Comparison of ENCODE assay signal across 15 cellular contexts in genomic region chr14:33165144-33165925, GRCh38.
DNase-seq lines count a peak whose midpoint lies in the region; FAIRE-seq and TF ChIP-seq lines count a peak whose summit lies in the region.
"Had no signal": no experiment of that assay in that cellular context is flagged by ENCODE, and none has a peak within 500 bp of the region (broad histone marks: within the 10 kb centered on the region; RNA-seq: fewer than 3 reads in every experiment).

No MANE protein-coding gene starts in this region.

- no peaks in the 10 kb centered on the region for H3K4me1 ChIP-seq in small intestine (ENCODE audit: control insufficient read depth in 2 of 2, insufficient read depth in 1 of 2, low read depth in 1 of 2, low read length in 1 of 2)
- no peaks in the 10 kb centered on the region for H3K4me1 ChIP-seq in ovary (ENCODE audit: insufficient read depth)

- H3K36me3 ChIP-seq in small intestine (ENCODE audit: control insufficient read depth in 2 of 2, insufficient read depth in 2 of 2, low read length in 2 of 2) = no peaks in the 10 kb centered on the region
- H3K36me3 ChIP-seq in ovary = no peaks in the 10 kb centered on the region

- no peaks in the 10 kb centered on the region for H3K27me3 ChIP-seq in small intestine (ENCODE audit: control insufficient read depth in 2 of 2, insufficient read depth in 2 of 2, low read length in 2 of 2)
- H3K27me3 ChIP-seq in ovary = no peaks in the 10 kb centered on the region

- H3K4me3 ChIP-seq in fibroblast of villous mesenchyme (ENCODE audit: low read depth, low read length) (no peak overlapping the region), small intestine (ENCODE audit: low read depth in 1 of 2, low read length in 2 of 2) (no peak overlapping the region), ovary (no peak overlapping the region)
- H3K4me3 ChIP-seq: mucosa of descending colon had no signal

- no peak for TF ChIP-seq EP300 in ovary (IDR thresholded peaks at IDR 0.05)

- H3K27ac ChIP-seq in small intestine (ENCODE audit: low read depth in 1 of 2, low read length in 1 of 2) (no peak overlapping the region), ovary (no peak overlapping the region)

- 37 to 63% (median 48%) methylated on average over 8 of the region's 8 CpGs for WGBS in small intestine, 3 donors
- WGBS in ovary, 3 donors = 66 to 74% (median 73%) methylated on average over 8 of the region's 8 CpGs

- TF ChIP-seq CTCF in fibroblast of villous mesenchyme (IDR thresholded peaks at IDR 0.05; ENCODE audit: insufficient read depth, low read depth, low read length) = no peak
- no peak for TF ChIP-seq CTCF in ovary (IDR thresholded peaks at IDR 0.05)

- no peak for TF ChIP-seq POLR2A in ovary (IDR thresholded peaks at IDR 0.05)

- H3K9me3 ChIP-seq in small intestine (ENCODE audit: control insufficient read depth, low read depth) (no peaks in the 10 kb centered on the region), ovary (no peaks in the 10 kb centered on the region)
- H3K9me3 ChIP-seq: mucosa of descending colon had no signal

- intact Hi-C loops in ovary (cut with DNase I) = no loop called here

- DNase-seq in NCI-H1417 (lab: John Stamatoyannopoulos, UW) (peak in 2 of 3 experiments; percentile 55 to 78), NCI-H1417 treated with DMSO at 0.1 percent for 48 hours (lab: John Stamatoyannopoulos, UW) (no peak), RPMI7951 (ENCODE audit: low read depth) (peak; percentile 2), fibroblast of villous mesenchyme (ENCODE audit: low read depth) (peak; percentile 44), small intestine (peak; percentile 0), glomerular visceral epithelial cell (ENCODE audit: extremely low spot score) (no peak), ovary (no peak)
- DNase-seq in stimulated activated naive CD4-positive, alpha-beta T cell treated with Interleukin-2 at 50 U/mL for 16 hours (lab: John Stamatoyannopoulos, UW) = no peak
- DNase-seq: 8988T; activated CD4-positive, alpha-beta T cell treated with anti-CD3 and anti-CD28 coated beads for 4 hours; activated effector memory CD4-positive, alpha-beta T cell treated with anti-CD3 and anti-CD28 coated beads, Interleukin-2, amount 50 U/mL, for 16 hours; dermis blood vessel endothelial cell; DMS53; mucosa of descending colon; SHP77 treated with DMSO at 0.1 percent for 48 hours had no signal

- no peak for FAIRE-seq in small intestine (lab: Jason Lieb, UNC)

Comparison
In these comparisons a context has a peak if more than half of its experiments do, and no peak if none do; other contexts are left out.
1. DNase-seq: peak in NCI-H1417 (2 of 3), RPMI7951 (single experiment), fibroblast of villous mesenchyme (single experiment) and small intestine (single experiment); none in NCI-H1417 treated with DMSO at 0.1 percent for 48 hours (single experiment), stimulated activated naive CD4-positive, alpha-beta T cell treated with Interleukin-2 at 50 U/mL for 16 hours (single experiment), glomerular visceral epithelial cell (single experiment) and ovary (0 of 5).